Comparison of ENCODE assay signal across 9 cellular contexts in genomic region chr1:236168716-236169429, GRCh38. TPM values are rescaled to one million over a fixed set of nuclear protein-coding genes. Genes with fewer than 3 reads are reported as not detected.
DNase-seq lines count a peak whose midpoint lies in the region; ATAC-seq and TF ChIP-seq lines count a peak whose summit lies in the region.
"Had no signal": no experiment of that assay in that cellular context is flagged by ENCODE, and none has a peak within 500 bp of the region (broad histone marks: within the 10 kb centered on the region; RNA-seq: fewer than 3 reads in every experiment).

No MANE protein-coding gene starts in this region.

- H3K4me1 ChIP-seq in trophoblast cell (ENCODE audit: control insufficient read depth in 1 of 2, insufficient read depth in 2 of 2, low read length in 2 of 2) (no peaks in the 10 kb centered on the region), SK-N-SH (ENCODE audit: control insufficient read depth in 1 of 2, insufficient read depth in 2 of 2, low read depth in 1 of 2, low read length in 1 of 2) (no peaks in the 10 kb centered on the region), mesendoderm (ENCODE audit: control insufficient read depth, low read depth, low read length) (peaks cover 2% of the 10 kb centered on the region)

- H3K56ac ChIP-seq in mesendoderm (ENCODE audit: low read length) = no peak overlapping the region

- H3K27ac ChIP-seq in trophoblast cell (ENCODE audit: low read depth, low read length) (no peak overlapping the region), SK-N-SH (ENCODE audit: low read depth in 2 of 2, low read length in 1 of 2) (no peak overlapping the region), mesendoderm (ENCODE audit: low read depth, low read length) (no peak overlapping the region)

- H4K20me1 ChIP-seq in SK-N-SH (ENCODE audit: insufficient read depth) = no peaks in the 10 kb centered on the region

- H3K79me1 ChIP-seq in trophoblast cell (ENCODE audit: low read length) = no peaks in the 10 kb centered on the region
- no peaks in the 10 kb centered on the region for H3K79me1 ChIP-seq in mesendoderm (ENCODE audit: low read length)

- no peak overlapping the region for H2BK5ac ChIP-seq in trophoblast cell (ENCODE audit: low read depth, low read length, poor library complexity)
- no peak overlapping the region for H2BK5ac ChIP-seq in mesendoderm (ENCODE audit: low read length)

- CTCF ChIA-PET in SK-N-SH (lab: Yijun Ruan, JAX) = no interaction called here

- H4K8ac ChIP-seq in trophoblast cell (ENCODE audit: low read depth, low read length) = no peak overlapping the region
- H4K8ac ChIP-seq in mesendoderm (ENCODE audit: low read depth, low read length) = no peak overlapping the region

- no peak overlapping the region for H3K18ac ChIP-seq in trophoblast cell (ENCODE audit: low read length)
- no peak overlapping the region for H3K18ac ChIP-seq in mesendoderm (ENCODE audit: low read length)

- peaks cover 1% of the 10 kb centered on the region for H3K9me3 ChIP-seq in trophoblast cell (ENCODE audit: insufficient read depth, low read depth, low read length)
- H3K9me3 ChIP-seq in SK-N-SH = no peaks in the 10 kb centered on the region

- H3K4me2 ChIP-seq in trophoblast cell (ENCODE audit: low read length) (no peak overlapping the region), SK-N-SH (no peak overlapping the region), mesendoderm (ENCODE audit: low read length) (no peak overlapping the region)

- H3K4ac ChIP-seq in trophoblast cell (ENCODE audit: low read depth, low read length) (no peak overlapping the region), mesendoderm (ENCODE audit: low read depth, low read length) (no peak overlapping the region)

- no peaks in the 10 kb centered on the region for H3F3A ChIP-seq in SK-N-SH (replicated peaks; ENCODE audit: insufficient read depth)

- no peak overlapping the region for H2AFZ ChIP-seq in trophoblast cell (ENCODE audit: insufficient read depth, low read length, poor library complexity)
- no peak overlapping the region for H2AFZ ChIP-seq in SK-N-SH (ENCODE audit: low read depth)

- no peaks in the 10 kb centered on the region for H3K9me2 ChIP-seq in SK-N-SH

- H3K14ac ChIP-seq in trophoblast cell (ENCODE audit: low read length) = no peak overlapping the region

- H3K23ac ChIP-seq in trophoblast cell (ENCODE audit: low read length) (no peak overlapping the region), mesendoderm (ENCODE audit: low read length) (no peak overlapping the region)

- ATAC-seq in GM18867 (IDR thresholded peaks at IDR 0.05; ENCODE audit: unreplicated experiment) = peak; percentile 78
- ATAC-seq in GM18858 (IDR thresholded peaks at IDR 0.05; ENCODE audit: unreplicated experiment) = no peak
- ATAC-seq in GM21737 (IDR thresholded peaks at IDR 0.05; ENCODE audit: unreplicated experiment) = no peak
- ATAC-seq: activated CD8-positive, alpha-beta T cell treated with anti-CD3 and anti-CD28 coated beads for 36 hours had no signal

- H4K5ac ChIP-seq in mesendoderm (ENCODE audit: low read length) = no peak overlapping the region

- no peak overlapping the region for H3K9ac ChIP-seq in trophoblast cell (ENCODE audit: low read length)
- no peak overlapping the region for H3K9ac ChIP-seq in SK-N-SH
- H3K9ac ChIP-seq in mesendoderm (ENCODE audit: low read length) = no peak overlapping the region

- no CpG with 5 or more reads among the region's 10 CpGs for WGBS in trophoblast cell (ENCODE audit: extremely low coverage, insufficient coverage, insufficient read length)
- WGBS in SK-N-SH (ENCODE audit: low lambda C conversion rate) = 83% methylated on average over 9 of the region's 10 CpGs
- no CpG with 5 or more reads among the region's 10 CpGs for WGBS in mesendoderm (ENCODE audit: extremely low coverage, insufficient coverage, low lambda C conversion rate)

- H4K12ac ChIP-seq in trophoblast cell (ENCODE audit: low read depth, low read length) = no peak overlapping the region

- H3K27me3 ChIP-seq in trophoblast cell (ENCODE audit: insufficient read depth, low read length) = no peaks in the 10 kb centered on the region
- no peaks in the 10 kb centered on the region for H3K27me3 ChIP-seq in SK-N-SH (ENCODE audit: insufficient read depth)
- H3K27me3 ChIP-seq in mesendoderm (ENCODE audit: insufficient read depth, low read length, poor library complexity) = no peaks in the 10 kb centered on the region

- H2BK12ac ChIP-seq in trophoblast cell (ENCODE audit: low read length) = no peak overlapping the region

- H4K91ac ChIP-seq in trophoblast cell (ENCODE audit: low read depth, low read length) = no peak overlapping the region

- no peak for TF ChIP-seq EP300 in SK-N-SH (IDR thresholded peaks at IDR 0.05; ENCODE audit: borderline replicate concordance in 1 of 2, low read depth in 1 of 2, low read length in 1 of 2)

- H3K79me2 ChIP-seq in trophoblast cell (ENCODE audit: control insufficient read depth, insufficient read depth, low read length, poor library complexity) (no peaks in the 10 kb centered on the region), SK-N-SH (ENCODE audit: insufficient read depth) (no peaks in the 10 kb centered on the region), mesendoderm (ENCODE audit: control insufficient read depth, insufficient read depth, low read length) (no peaks in the 10 kb centered on the region)

- no peak overlapping the region for H3K4me3 ChIP-seq in trophoblast cell (ENCODE audit: low read depth, low read length)
- H3K4me3 ChIP-seq in SK-N-SH (ENCODE audit: low read depth in 2 of 2, low read length in 1 of 2) = no peak overlapping the region
- H3K4me3 ChIP-seq in mesendoderm (ENCODE audit: low read length) = no peak overlapping the region

- POLR2A ChIA-PET in SK-N-SH (lab: Yijun Ruan, JAX) = no interaction called here

- TF ChIP-seq CTCF in SK-N-SH (IDR thresholded peaks at IDR 0.05) = no peak

- H2BK120ac ChIP-seq in trophoblast cell (ENCODE audit: insufficient read depth, low read length, poor library complexity) = no peak overlapping the region
- no peak overlapping the region for H2BK120ac ChIP-seq in mesendoderm (ENCODE audit: low read depth, low read length)

- H3K36me3 ChIP-seq in trophoblast cell (ENCODE audit: control insufficient read depth in 1 of 2, insufficient read depth in 2 of 2, low read length in 2 of 2) = no peaks in the 10 kb centered on the region
- H3K36me3 ChIP-seq in SK-N-SH (replicated peaks in 1 of 2; ENCODE audit: control insufficient read depth in 1 of 2, insufficient read depth in 2 of 2, low read length in 1 of 2) = no peaks in the 10 kb centered on the region
- no peaks in the 10 kb centered on the region for H3K36me3 ChIP-seq in mesendoderm (ENCODE audit: control insufficient read depth, insufficient read depth, low read length)

- no peak for TF ChIP-seq RAD21 in SK-N-SH (IDR thresholded peaks at IDR 0.05; ENCODE audit: low read length)

- H2BK15ac ChIP-seq in mesendoderm (replicated peaks; ENCODE audit: low read depth) = no peak overlapping the region

- H2AK5ac ChIP-seq in trophoblast cell (ENCODE audit: low read length) (no peak overlapping the region), mesendoderm (ENCODE audit: low read length) (no peak overlapping the region)

- peak; percentile 62 for DNase-seq in M059J (ENCODE audit: low read depth)
- peak; percentile 21 for DNase-seq in ecto neural progenitor cell (ENCODE audit: low spot score)
- peak; percentile 74 to 76 for DNase-seq in trophoblast cell
- no peak for DNase-seq in SK-N-SH
- no peak for DNase-seq in mesendoderm
- DNase-seq: activated CD8-positive, alpha-beta T cell treated with anti-CD3 and anti-CD28 coated beads for 36 hours had no signal

TF ChIP-seq in SK-N-SH, 30 proteins besides CTCF, POLR2A, EP300 and RAD21:
- no peak for TF ChIP-seq NRF1 (IDR thresholded peaks at IDR 0.05; ENCODE audit: low read depth, low read length)
- TF ChIP-seq SIN3A (IDR thresholded peaks at IDR 0.05; ENCODE audit: borderline replicate concordance, low read depth, low read length) = no peak
- no peak for TF ChIP-seq FOXM1 (IDR thresholded peaks at IDR 0.05; ENCODE audit: low read depth)
- TF ChIP-seq MXI1 (IDR thresholded peaks at IDR 0.05; ENCODE audit: low read depth, low read length) = no peak
- no peak for TF ChIP-seq FOSL2 (IDR thresholded peaks at IDR 0.05; ENCODE audit: borderline replicate concordance, low read depth)
- TF ChIP-seq POLR2AphosphoS5 (IDR thresholded peaks at IDR 0.05; ENCODE audit: low read depth, low read length) = no peak
- no peak for TF ChIP-seq PBX3 (IDR thresholded peaks at IDR 0.05)
- TF ChIP-seq GATA2 (CRISPR knock-in tag; IDR thresholded peaks at IDR 0.05) = no peak
- no peak for TF ChIP-seq NFIC (IDR thresholded peaks at IDR 0.05; ENCODE audit: borderline replicate concordance)
- no peak for TF ChIP-seq TAF1 (IDR thresholded peaks at IDR 0.05; ENCODE audit: borderline replicate concordance, low read depth, low read length)
- TF ChIP-seq CHD2 (IDR thresholded peaks at IDR 0.05; ENCODE audit: low read length, partially characterized antibody) = no peak
TF ChIP-seq in SK-N-SH: peak in this region for 0.

RNA-seq across cellular contexts. Expression of gene GPR137B, which starts 26.5 kb away (rescaled TPM):
- total RNA-seq in M059J (2014; rRNA removed; shearing (Covaris generic)) = 10.2 and 14.2 TPM in 2 replicates
- polyA plus RNA-seq in trophoblast cell (2013) = 7.9 and 8.0 TPM in 2 replicates
- polyA plus RNA-seq in SK-N-SH (2012; rRNA removed) = 4.9 and 7.0 TPM in 2 replicates
- 9.9 and 10.6 TPM in 2 replicates for polyA plus RNA-seq in SK-N-SH (2012; cell fraction: cytosol; rRNA removed)
- 2.9 and 4.0 TPM in 2 replicates for polyA plus RNA-seq in SK-N-SH (2012; cell fraction: nucleus; rRNA removed)
- 1.9 TPM for polyA plus RNA-seq in mesendoderm (2013, experiment 1 of 2)
- polyA plus RNA-seq in mesendoderm (2013, experiment 2 of 2) = 2.0 TPM

Comparison
In these comparisons a context has a peak if more than half of its experiments do, and no peak if none do; other contexts are left out.
1. DNase-seq: peak in M059J (single experiment), ecto neural progenitor cell (single experiment) and trophoblast cell (2 of 2); none in SK-N-SH (single experiment) and mesendoderm (single experiment).